9 cellular contexts compared by ENCODE assay signal in genomic region chr1:77347646-77348045, GRCh38.
DNase-seq lines count a peak whose midpoint lies in the region; ATAC-seq and TF ChIP-seq lines count a peak whose summit lies in the region.
"Had no signal": no experiment of that assay in that cellular context is flagged by ENCODE, and none has a peak within 500 bp of the region (broad histone marks: within the 10 kb centered on the region; RNA-seq: fewer than 3 reads in every experiment).

No MANE protein-coding gene starts in this region.

- H3K9me3 ChIP-seq in SJSA1 (replicated peaks), result no peaks in the 10 kb centered on the region

- no peak overlapping the region for H3K4me3 Mint-ChIP-seq in activated CD8-positive, alpha-beta T cell treated with anti-CD3 and anti-CD28 coated beads for 36 hours
- no peak overlapping the region for H3K4me3 Mint-ChIP-seq in activated CD8-positive, alpha-beta T cell treated with anti-CD3 and anti-CD28 coated beads, Interleukin-2, amount 10 ng/mL, durations not matched to agents 7 days and 5 days
- peak overlapping the region; percentile 12 for H3K4me3 Mint-ChIP-seq in stimulated activated naive CD8-positive, alpha-beta T cell treated with anti-CD3 and anti-CD28 coated beads, Interleukin-15, Interleukin-2, amounts not matched to agents 100 ng/mL and 50 ng/mL, for 24 hours
- H3K4me3 Mint-ChIP-seq in endothelial cell (ENCODE audit: unreplicated experiment), result no peak overlapping the region

- POLR2A ChIA-PET in activated CD8-positive, alpha-beta T cell treated with anti-CD3 and anti-CD28 coated beads for 36 hours (lab: Charles Lee), result no interaction called here
- POLR2A ChIA-PET in activated CD8-positive, alpha-beta T cell treated with anti-CD3 and anti-CD28 coated beads, Interleukin-2, amount 10 ng/mL, durations not matched to agents 7 days and 5 days (lab: Charles Lee), result no interaction called here

- peaks cover 4% of the 10 kb centered on the region for H3K36me3 Mint-ChIP-seq in activated CD8-positive, alpha-beta T cell treated with anti-CD3 and anti-CD28 coated beads for 36 hours (ENCODE audit: low read depth)
- no peaks in the 10 kb centered on the region for H3K36me3 Mint-ChIP-seq in activated CD8-positive, alpha-beta T cell treated with anti-CD3 and anti-CD28 coated beads, Interleukin-2, amount 10 ng/mL, durations not matched to agents 7 days and 5 days (ENCODE audit: low read depth)
- H3K36me3 Mint-ChIP-seq in stimulated activated naive CD8-positive, alpha-beta T cell treated with anti-CD3 and anti-CD28 coated beads, Interleukin-15, Interleukin-2, amounts not matched to agents 100 ng/mL and 50 ng/mL, for 24 hours (ENCODE audit: low read depth), result no peaks in the 10 kb centered on the region
- no peaks in the 10 kb centered on the region for H3K36me3 Mint-ChIP-seq in endothelial cell (ENCODE audit: low read depth, unreplicated experiment)

- TF ChIP-seq CTCF in activated CD8-positive, alpha-beta T cell treated with anti-CD3 and anti-CD28 coated beads for 36 hours (IDR thresholded peaks at IDR 0.05), result no peak
- TF ChIP-seq CTCF in fibroblast of villous mesenchyme (IDR thresholded peaks at IDR 0.05; ENCODE audit: insufficient read depth, low read depth, low read length), result no peak
- TF ChIP-seq CTCF in endothelial cell (IDR thresholded peaks at IDR 0.05; ENCODE audit: unreplicated experiment), result no peak

- H3K9me3 Mint-ChIP-seq in activated CD8-positive, alpha-beta T cell treated with anti-CD3 and anti-CD28 coated beads for 36 hours, result no peaks in the 10 kb centered on the region
- no peaks in the 10 kb centered on the region for H3K9me3 Mint-ChIP-seq in activated CD8-positive, alpha-beta T cell treated with anti-CD3 and anti-CD28 coated beads, Interleukin-2, amount 10 ng/mL, durations not matched to agents 7 days and 5 days (ENCODE audit: insufficient read depth)
- H3K9me3 Mint-ChIP-seq in stimulated activated naive CD8-positive, alpha-beta T cell treated with anti-CD3 and anti-CD28 coated beads, Interleukin-15, Interleukin-2, amounts not matched to agents 100 ng/mL and 50 ng/mL, for 24 hours, result no peaks in the 10 kb centered on the region
- H3K9me3 Mint-ChIP-seq in endothelial cell (ENCODE audit: unreplicated experiment), result no peaks in the 10 kb centered on the region

- peak overlapping the region; percentile 45 for H3K27ac ChIP-seq in SJSA1

- no peaks in the 10 kb centered on the region for H3K36me3 ChIP-seq in SJSA1

- no peaks in the 10 kb centered on the region for H3K27me3 Mint-ChIP-seq in activated CD8-positive, alpha-beta T cell treated with anti-CD3 and anti-CD28 coated beads for 36 hours
- no peaks in the 10 kb centered on the region for H3K27me3 Mint-ChIP-seq in activated CD8-positive, alpha-beta T cell treated with anti-CD3 and anti-CD28 coated beads, Interleukin-2, amount 10 ng/mL, durations not matched to agents 7 days and 5 days (ENCODE audit: low read depth)
- no peaks in the 10 kb centered on the region for H3K27me3 Mint-ChIP-seq in stimulated activated naive CD8-positive, alpha-beta T cell treated with anti-CD3 and anti-CD28 coated beads, Interleukin-15, Interleukin-2, amounts not matched to agents 100 ng/mL and 50 ng/mL, for 24 hours
- H3K27me3 Mint-ChIP-seq in endothelial cell (ENCODE audit: unreplicated experiment), result no peaks in the 10 kb centered on the region

- no peak overlapping the region for H3K4me3 ChIP-seq in SJSA1
- no peak overlapping the region for H3K4me3 ChIP-seq in fibroblast of villous mesenchyme (ENCODE audit: low read depth, low read length)

- no peak overlapping the region for H3K27ac Mint-ChIP-seq in activated CD8-positive, alpha-beta T cell treated with anti-CD3 and anti-CD28 coated beads for 36 hours
- no peak overlapping the region for H3K27ac Mint-ChIP-seq in activated CD8-positive, alpha-beta T cell treated with anti-CD3 and anti-CD28 coated beads, Interleukin-2, amount 10 ng/mL, durations not matched to agents 7 days and 5 days
- H3K27ac Mint-ChIP-seq in stimulated activated naive CD8-positive, alpha-beta T cell treated with anti-CD3 and anti-CD28 coated beads, Interleukin-15, Interleukin-2, amounts not matched to agents 100 ng/mL and 50 ng/mL, for 24 hours, result no peak overlapping the region
- H3K27ac Mint-ChIP-seq in endothelial cell (ENCODE audit: unreplicated experiment), result no peak overlapping the region

- peak; percentile 67 for ATAC-seq in activated CD8-positive, alpha-beta T cell treated with anti-CD3 and anti-CD28 coated beads for 36 hours
- ATAC-seq in activated CD8-positive, alpha-beta T cell treated with anti-CD3 and anti-CD28 coated beads, Interleukin-2, amount 10 ng/mL, durations not matched to agents 7 days and 5 days, result no peak
- ATAC-seq in GM19328 (IDR thresholded peaks at IDR 0.05; ENCODE audit: unreplicated experiment), result no peak

- H3K4me1 Mint-ChIP-seq in activated CD8-positive, alpha-beta T cell treated with anti-CD3 and anti-CD28 coated beads for 36 hours (ENCODE audit: low read depth), result peaks cover 9% of the 10 kb centered on the region
- H3K4me1 Mint-ChIP-seq in activated CD8-positive, alpha-beta T cell treated with anti-CD3 and anti-CD28 coated beads, Interleukin-2, amount 10 ng/mL, durations not matched to agents 7 days and 5 days (ENCODE audit: low read depth), result peaks cover 12% of the 10 kb centered on the region
- H3K4me1 Mint-ChIP-seq in stimulated activated naive CD8-positive, alpha-beta T cell treated with anti-CD3 and anti-CD28 coated beads, Interleukin-15, Interleukin-2, amounts not matched to agents 100 ng/mL and 50 ng/mL, for 24 hours (ENCODE audit: low read depth), result peaks cover 18% of the 10 kb centered on the region
- peaks cover 2% of the 10 kb centered on the region for H3K4me1 Mint-ChIP-seq in endothelial cell (ENCODE audit: unreplicated experiment)

- CTCF ChIA-PET in activated CD8-positive, alpha-beta T cell treated with anti-CD3 and anti-CD28 coated beads for 36 hours (lab: Charles Lee), result no interaction called here
- CTCF ChIA-PET in activated CD8-positive, alpha-beta T cell treated with anti-CD3 and anti-CD28 coated beads, Interleukin-2, amount 10 ng/mL, durations not matched to agents 7 days and 5 days (lab: Charles Lee), result interaction anchor here (1.0 kb wide), 1 partner anchor 168 kb away, joined by 3 read pairs; no protein-coding TSS in a partner anchor

- intact Hi-C loops in activated CD8-positive, alpha-beta T cell treated with anti-CD3 and anti-CD28 coated beads for 36 hours (cut with micrococcal nuclease), result no loop called here

- peaks cover 22% of the 10 kb centered on the region for H3K4me1 ChIP-seq in SJSA1 (replicated peaks)

- peak; percentile 42 for DNase-seq in activated CD8-positive, alpha-beta T cell treated with anti-CD3 and anti-CD28 coated beads for 36 hours
- DNase-seq in activated CD8-positive, alpha-beta T cell treated with anti-CD3 and anti-CD28 coated beads, Interleukin-2, amount 10 ng/mL, durations not matched to agents 7 days and 5 days, result no peak
- DNase-seq in SJSA1 (ENCODE audit: low read depth in 1 of 2, low spot score in 2 of 2) (peak; percentile 60 to 64), fibroblast of villous mesenchyme (ENCODE audit: low read depth) (peak; percentile 91), medulla oblongata (ENCODE audit: extremely low spot score) (no peak), endothelial cell (ENCODE audit: low spot score) (no peak)
- DNase-seq: NCI-H2107 had no signal

- no peaks in the 10 kb centered on the region for H3K27me3 ChIP-seq in SJSA1 (replicated peaks)

Comparison
In these comparisons a context has a peak if more than half of its experiments do, and no peak if none do; other contexts are left out.
1. DNase-seq: peak in activated CD8-positive, alpha-beta T cell treated with anti-CD3 and anti-CD28 coated beads for 36 hours (single experiment), SJSA1 (2 of 2) and fibroblast of villous mesenchyme (single experiment); none in activated CD8-positive, alpha-beta T cell treated with anti-CD3 and anti-CD28 coated beads, Interleukin-2, amount 10 ng/mL, durations not matched to agents 7 days and 5 days (single experiment), medulla oblongata (single experiment) and endothelial cell (single experiment).